Comparison of ENCODE assay signal across 1 cellular context in the genomic region with DNA sequence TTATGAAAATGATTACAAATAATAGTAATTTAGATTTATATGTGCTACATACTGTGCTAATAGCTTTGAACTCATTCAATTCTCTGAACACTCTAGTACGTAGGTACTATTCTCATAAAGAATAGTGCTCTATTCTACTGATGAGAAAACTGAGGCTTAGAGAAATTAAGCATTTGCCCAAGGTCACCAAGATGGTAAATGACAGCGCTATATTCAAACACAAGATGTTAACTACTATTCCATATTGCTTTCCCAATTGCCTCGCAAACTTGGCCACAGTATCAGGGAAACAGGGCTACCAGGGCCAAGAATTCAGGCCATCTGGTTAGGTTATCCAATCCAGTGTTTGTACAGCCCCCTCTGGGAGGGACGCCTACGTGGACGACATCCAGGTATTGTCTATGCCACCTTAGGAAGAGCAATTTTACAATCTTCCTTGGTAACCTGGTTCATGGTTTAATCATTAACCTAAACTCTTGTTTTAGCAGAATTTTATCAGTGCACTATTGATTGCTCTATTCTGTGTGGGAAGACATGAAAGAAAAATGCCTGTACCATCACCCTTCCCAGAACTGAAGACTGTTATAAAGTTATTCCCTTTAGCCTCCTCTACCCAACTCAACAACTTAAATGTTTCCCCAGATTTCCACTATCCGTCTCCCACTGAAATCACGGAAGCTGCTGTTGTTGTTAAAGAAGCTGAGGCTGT.
TF ChIP-seq lines count a peak whose summit lies in the region.

No MANE protein-coding gene starts in this region.

TF ChIP-seq in GM12878, 131 proteins besides CTCF, POLR2A, EP300 and RAD21 (continued from another document):
- TF ChIP-seq, protein P1, sequence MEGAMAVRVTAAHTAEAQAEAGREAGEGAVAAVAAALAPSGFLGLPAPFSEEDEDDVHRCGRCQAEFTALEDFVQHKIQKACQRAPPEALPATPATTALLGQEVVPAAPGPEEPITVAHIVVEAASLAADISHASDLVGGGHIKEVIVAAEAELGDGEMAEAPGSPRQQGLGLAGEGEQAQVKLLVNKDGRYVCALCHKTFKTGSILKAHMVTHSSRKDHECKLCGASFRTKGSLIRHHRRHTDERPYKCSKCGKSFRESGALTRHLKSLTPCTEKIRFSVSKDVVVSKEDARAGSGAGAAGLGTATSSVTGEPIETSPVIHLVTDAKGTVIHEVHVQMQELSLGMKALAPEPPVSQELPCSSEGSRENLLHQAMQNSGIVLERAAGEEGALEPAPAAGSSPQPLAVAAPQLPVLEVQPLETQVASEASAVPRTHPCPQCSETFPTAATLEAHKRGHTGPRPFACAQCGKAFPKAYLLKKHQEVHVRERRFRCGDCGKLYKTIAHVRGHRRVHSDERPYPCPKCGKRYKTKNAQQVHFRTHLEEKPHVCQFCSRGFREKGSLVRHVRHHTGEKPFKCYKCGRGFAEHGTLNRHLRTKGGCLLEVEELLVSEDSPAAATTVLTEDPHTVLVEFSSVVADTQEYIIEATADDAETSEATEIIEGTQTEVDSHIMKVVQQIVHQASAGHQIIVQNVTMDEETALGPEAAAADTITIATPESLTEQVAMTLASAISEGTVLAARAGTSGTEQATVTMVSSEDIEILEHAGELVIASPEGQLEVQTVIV (IDR thresholded peaks at IDR 0.05; ENCODE audit: borderline replicate concordance, partially characterized antibody) = peak; percentile 20
- TF ChIP-seq CREM (IDR thresholded peaks at IDR 0.05; ENCODE audit: low read depth) = no peak
- TF ChIP-seq RUNX3 (IDR thresholded peaks at IDR 0.05; ENCODE audit: low read length) = no peak
